In the genomic region with DNA sequence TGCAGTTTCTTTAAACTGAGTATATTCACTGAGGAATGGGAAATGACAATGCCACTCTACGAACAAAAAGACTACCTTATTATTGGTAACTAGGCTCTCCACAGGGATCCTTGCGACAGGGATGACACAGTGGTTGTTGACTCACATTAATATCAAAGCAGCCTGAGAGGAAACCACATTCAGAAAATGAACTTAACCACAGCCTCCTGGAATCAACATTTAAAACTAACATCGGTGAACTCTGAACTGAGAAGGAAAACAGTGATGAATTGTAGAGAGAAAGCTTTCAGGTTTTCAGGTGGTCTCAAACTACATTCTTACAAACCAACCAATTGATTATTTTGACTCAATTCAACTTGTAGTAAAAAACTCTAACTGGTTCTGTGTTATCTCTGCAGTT, we compare ENCODE assay signal across 9 cellular contexts.
DNase-seq lines count a peak whose midpoint lies in the region; ATAC-seq and TF ChIP-seq lines count a peak whose summit lies in the region.
"Had no signal": no experiment of that assay in that cellular context is flagged by ENCODE, and none has a peak within 500 bp of the region (broad histone marks: within the 10 kb centered on the region; RNA-seq: fewer than 3 reads in every experiment).

No MANE protein-coding gene starts in this region.

- intact Hi-C loops in PC-9 (cut with micrococcal nuclease; ENCODE audit: unreplicated experiment) (no loop called here), prostate gland (cut with DNase I) (loop anchor here (5.0 to 10.0 kb wide), 4 partner anchors 38 to 378 kb away; a partner anchor contains a TSS), ascending aorta (cut with DNase I) (loop anchor here (5.0 kb wide), 2 partner anchors 92 to 98 kb away; a partner anchor contains a TSS)

- 88% methylated on average over 3 of the region's 3 CpGs for WGBS in prostate gland

- no TSS peak for BruUV-seq in PC-9 (replicated peaks; lab: Mats Ljungman, UMichigan)

- peak overlapping the region; percentile 51; the same call in 1 of the 2 replicates for H3K9ac ChIP-seq in BLaER1

- H3K79me2 ChIP-seq in PC-9 (ENCODE audit: low read depth) = peaks cover 49% of the 10 kb centered on the region; the same call in 1 of the 2 replicates

- peaks cover 14% of the 10 kb centered on the region; the same call in 1 of the 2 replicates for H3F3A ChIP-seq in PC-9 (ENCODE audit: insufficient read depth, low read depth)

- CTCF ChIA-PET in PC-9 (lab: Charles Lee) = no interaction called here

- no peaks in the 10 kb centered on the region for H4K20me1 ChIP-seq in BLaER1
- no peaks in the 10 kb centered on the region for H4K20me1 ChIP-seq in PC-9 (ENCODE audit: insufficient read depth)

- POLR2A ChIA-PET in PC-9 (lab: Charles Lee; ENCODE audit: unreplicated experiment) = no interaction called here

- H3K9me2 ChIP-seq in PC-9 (ENCODE audit: insufficient read depth) = no peaks in the 10 kb centered on the region

- H3K36me3 ChIP-seq in BLaER1 (no peaks in the 10 kb centered on the region), PC-9 (ENCODE audit: low read depth) (no peaks in the 10 kb centered on the region; the same call in 1 of the 2 replicates), prostate gland (no peaks in the 10 kb centered on the region), ascending aorta (no peaks in the 10 kb centered on the region)

- H3K27me3 ChIP-seq in BLaER1 (no peaks in the 10 kb centered on the region), PC-9 (ENCODE audit: insufficient read depth, low read depth) (no peaks in the 10 kb centered on the region), prostate gland (replicated peaks; ENCODE audit: insufficient read depth) (no peaks in the 10 kb centered on the region), ascending aorta (no peaks in the 10 kb centered on the region)

- H3K4me1 ChIP-seq in BLaER1 = peaks cover 51% of the 10 kb centered on the region
- peaks cover 24% of the 10 kb centered on the region for H3K4me1 ChIP-seq in PC-9 (replicated peaks; ENCODE audit: insufficient read depth)
- H3K4me1 ChIP-seq in prostate gland (replicated peaks) = no peaks in the 10 kb centered on the region
- peaks cover 0 to 4% of the 10 kb centered on the region in 2 donors for H3K4me1 ChIP-seq in ascending aorta

- TF ChIP-seq CTCF in PC-9 (conservative IDR thresholded peaks at IDR 0.05) (no peak), prostate gland (IDR thresholded peaks at IDR 0.05) (no peak), ascending aorta (IDR thresholded peaks at IDR 0.05) (no peak)

- TF ChIP-seq POLR2A in prostate gland (IDR thresholded peaks at IDR 0.05) = no peak

- H3K4me2 ChIP-seq in BLaER1 = peak overlapping the region; percentile 79
- peak overlapping the region; percentile 41 for H3K4me2 ChIP-seq in PC-9

- peak; percentile 18 to 81 for DNase-seq in PC-9
- peak; percentile 77 for DNase-seq in central memory CD4-positive, alpha-beta T cell
- peak; percentile 59 for DNase-seq in stimulated activated CD4-positive, alpha-beta T cell treated with anti-CD3 and anti-CD28 coated beads, Interleukin-4, amount 100 ng/mL, for 24 hours
- DNase-seq in prostate gland (ENCODE audit: low spot score) = no peak
- DNase-seq in occipital lobe (lab: John Stamatoyannopoulos, UW) = no peak
- DNase-seq in ascending aorta (ENCODE audit: low spot score in 2 of 2) = no peak

- no peaks in the 10 kb centered on the region for H3K9me3 ChIP-seq in BLaER1
- H3K9me3 ChIP-seq in PC-9 (ENCODE audit: insufficient read depth, low read depth) = no peaks in the 10 kb centered on the region
- no peaks in the 10 kb centered on the region for H3K9me3 ChIP-seq in prostate gland
- no peaks in the 10 kb centered on the region for H3K9me3 ChIP-seq in ascending aorta

- H3K27ac ChIP-seq in BLaER1 = peak overlapping the region; percentile 65
- peak overlapping the region; percentile 30 for H3K27ac ChIP-seq in PC-9
- H3K27ac ChIP-seq in prostate gland = no peak overlapping the region
- no peak overlapping the region for H3K27ac ChIP-seq in ascending aorta
- H3K27ac ChIP-seq: epithelial cell of prostate had no signal

- peak; percentile 36 for ATAC-seq in GM21619 (IDR thresholded peaks at IDR 0.05; ENCODE audit: unreplicated experiment)

- no peak overlapping the region for H2AFZ ChIP-seq in PC-9

- H3K4me3 ChIP-seq in BLaER1 = no peak overlapping the region
- H3K4me3 ChIP-seq in PC-9 = no peak overlapping the region
- H3K4me3 ChIP-seq in prostate gland = no peak overlapping the region
- H3K4me3 ChIP-seq in ascending aorta = no peak overlapping the region

Comparison
In these comparisons a context has a peak if more than half of its experiments do, and no peak if none do; other contexts are left out.
1. H3K27ac ChIP-seq: peak in BLaER1 (single experiment) and PC-9 (single experiment); none in prostate gland (0 of 2) and ascending aorta (0 of 2).
2. DNase-seq: peak in PC-9 (2 of 2), central memory CD4-positive, alpha-beta T cell (single experiment) and stimulated activated CD4-positive, alpha-beta T cell treated with anti-CD3 and anti-CD28 coated beads, Interleukin-4, amount 100 ng/mL, for 24 hours (single experiment); none in prostate gland (single experiment), occipital lobe (single experiment) and ascending aorta (0 of 2).